ENCODE assay signal across 1 cellular context in the genomic region with DNA sequence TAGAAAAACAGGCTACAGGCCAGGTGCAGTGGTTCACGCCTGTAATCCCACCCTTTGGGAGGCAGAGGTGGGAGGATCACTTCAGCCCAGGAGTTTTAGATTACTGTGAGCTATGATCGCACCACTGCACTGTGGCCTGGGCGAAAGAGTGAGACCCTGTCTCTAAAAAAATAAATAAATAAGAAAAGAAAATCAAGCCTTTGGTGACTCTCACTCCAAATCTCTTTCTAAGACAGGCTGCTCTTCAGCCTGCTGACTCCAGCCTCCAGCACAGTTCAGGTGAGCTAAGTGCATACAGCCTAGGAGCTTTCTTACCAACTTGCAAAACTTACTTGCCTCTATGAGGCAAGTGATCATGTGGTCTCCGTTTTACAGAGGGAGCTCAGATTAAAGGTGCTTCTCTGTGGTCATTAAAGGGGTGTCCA.
TF ChIP-seq lines count a peak whose summit lies in the region.

No MANE protein-coding gene starts in this region.

TF ChIP-seq in WTC11, 78 proteins besides CTCF, POLR2A, EP300 and RAD21 (continued from another document):
- TF ChIP-seq, protein P1, sequence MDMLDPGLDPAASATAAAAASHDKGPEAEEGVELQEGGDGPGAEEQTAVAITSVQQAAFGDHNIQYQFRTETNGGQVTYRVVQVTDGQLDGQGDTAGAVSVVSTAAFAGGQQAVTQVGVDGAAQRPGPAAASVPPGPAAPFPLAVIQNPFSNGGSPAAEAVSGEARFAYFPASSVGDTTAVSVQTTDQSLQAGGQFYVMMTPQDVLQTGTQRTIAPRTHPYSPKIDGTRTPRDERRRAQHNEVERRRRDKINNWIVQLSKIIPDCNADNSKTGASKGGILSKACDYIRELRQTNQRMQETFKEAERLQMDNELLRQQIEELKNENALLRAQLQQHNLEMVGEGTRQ (CRISPR knock-in tag; IDR thresholded peaks at IDR 0.05): no peak
TF ChIP-seq in WTC11: peak in this region for 0.
